In the genomic region with DNA sequence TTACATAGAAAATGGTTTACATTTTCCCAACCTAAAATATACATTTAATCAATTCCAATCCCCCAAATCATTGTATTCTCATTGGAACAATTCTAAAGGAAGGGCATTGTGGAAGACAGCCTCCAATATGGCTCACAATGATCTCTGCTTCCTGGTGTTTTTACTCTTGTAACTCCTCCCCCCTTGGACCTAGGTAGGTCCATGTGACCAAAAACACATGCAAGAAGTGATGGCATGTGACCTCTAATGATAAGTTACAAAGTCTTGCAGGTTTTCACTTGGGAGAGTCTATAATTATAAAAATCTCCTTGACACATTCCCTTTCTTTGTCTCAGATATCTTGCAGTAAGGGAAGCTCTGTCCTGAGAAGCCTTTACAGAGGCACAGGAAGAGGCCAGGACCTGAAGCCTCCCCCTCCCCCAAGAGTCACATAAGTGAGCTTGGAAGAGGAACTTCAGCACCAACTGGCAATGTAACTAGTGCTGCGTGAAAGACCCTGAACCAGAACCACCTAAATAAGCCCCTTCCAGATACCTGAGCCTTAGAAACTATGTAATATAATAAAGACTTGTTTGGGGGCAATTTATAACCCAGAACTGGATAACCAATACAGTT, we compare ENCODE assay signal across 17 cellular contexts.
"Had no signal": no experiment of that assay in that cellular context is flagged by ENCODE, and none has a peak within 500 bp of the region (broad histone marks: within the 10 kb centered on the region; RNA-seq: fewer than 3 reads in every experiment).

No MANE protein-coding gene starts in this region.

- DNase-seq: activated CD4-positive, alpha-beta T cell treated with anti-CD3 and anti-CD28 coated beads for 1 hour; activated CD4-positive, alpha-beta T cell treated with anti-CD3 and anti-CD28 coated beads, Interleukin-2, amount 50 U/mL, for 48 hours; activated CD8-positive, alpha-beta memory T cell treated with anti-CD3 and anti-CD28 coated beads, Interleukin-2, amount 10 ng/mL, durations not matched to agents 7 days and 5 days; activated gamma-delta T cell; activated naive CD8-positive, alpha-beta T cell treated with anti-CD3 and anti-CD28 coated beads, Interleukin-2, amount 10 ng/mL, durations not matched to agents 7 days and 5 days; activated T-cell treated with anti-CD3 and anti-CD28 coated beads, Interleukin-2, amount 50 U/mL, for 4 hours; anterior cingulate cortex; cerebellar nuclear complex; dermis blood vessel endothelial cell; kidney glomerular epithelial cell; posterior cingulate gyrus; small intestine; thyroid gland had no signal

- FAIRE-seq: urothelium cell line had no signal

- H3K4me1 ChIP-seq: gastroesophageal sphincter, thyroid gland had no signal

- H3K27ac ChIP-seq: gastroesophageal sphincter, neutrophil, thyroid gland had no signal

- ATAC-seq: activated CD8-positive, alpha-beta memory T cell treated with anti-CD3 and anti-CD28 coated beads, Interleukin-2, amount 10 ng/mL, durations not matched to agents 7 days and 5 days; activated T-cell treated with anti-CD3 and anti-CD28 coated beads, Interleukin-2, amount 50 U/mL, for 4 hours; gastroesophageal sphincter; stimulated activated effector memory CD8-positive, alpha-beta T cell treated with anti-CD3 and anti-CD28 coated beads, Interleukin-12 subunit alpha, Interleukin-12 subunit beta, amount 100 ng/mL, for 72 hours had no signal

- H3K27me3 ChIP-seq: gastroesophageal sphincter, neutrophil, thyroid gland had no signal

- H3K4me3 ChIP-seq: gastroesophageal sphincter, thyroid gland had no signal

- H3K36me3 ChIP-seq: gastroesophageal sphincter, neutrophil, thyroid gland had no signal

- H3K9me3 ChIP-seq: gastroesophageal sphincter, neutrophil, thyroid gland had no signal
